1 cellular context compared by ENCODE assay signal in the genomic region with DNA sequence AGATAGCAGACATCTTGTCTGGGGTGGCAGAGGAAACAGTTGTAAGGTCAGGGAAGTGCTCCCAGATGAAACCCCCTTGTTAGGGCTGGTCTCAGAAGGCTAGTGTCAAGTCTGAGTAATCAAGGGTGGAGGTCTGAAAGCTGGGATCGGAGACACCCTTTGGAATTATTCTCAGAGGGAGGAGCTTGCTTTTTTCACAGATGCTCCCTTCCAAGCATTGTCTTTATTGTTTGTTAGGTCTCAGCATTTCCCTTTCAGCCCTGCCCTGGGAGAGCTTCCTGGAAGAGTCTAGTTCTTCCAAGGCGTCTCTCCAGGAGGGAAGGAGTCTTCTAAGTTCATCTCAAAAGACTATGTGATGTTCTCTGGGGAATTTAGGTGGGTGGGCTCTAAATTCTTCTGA.
TF ChIP-seq lines count a peak whose summit lies in the region.

No MANE protein-coding gene starts in this region.

TF ChIP-seq in IMR-90, 13 proteins besides CTCF, POLR2A, EP300 and RAD21:
- no peak for TF ChIP-seq SMC3 (IDR thresholded peaks at IDR 0.05; ENCODE audit: low read depth, low read length)
- no peak for TF ChIP-seq BHLHE40 (IDR thresholded peaks at IDR 0.05; ENCODE audit: low read depth, low read length)
- no peak for TF ChIP-seq MXI1 (IDR thresholded peaks at IDR 0.05; ENCODE audit: borderline replicate concordance, low read depth, low read length)
- no peak for TF ChIP-seq CHD1 (IDR thresholded peaks at IDR 0.05; ENCODE audit: low read depth, low read length)
- no peak for TF ChIP-seq MAZ (IDR thresholded peaks at IDR 0.05; ENCODE audit: borderline replicate concordance, low read depth, low read length)
- no peak for TF ChIP-seq FOS (IDR thresholded peaks at IDR 0.05; ENCODE audit: low read depth, low read length)
- TF ChIP-seq CEBPB (IDR thresholded peaks at IDR 0.05; ENCODE audit: low read depth, low read length) = no peak
- TF ChIP-seq RCOR1 (IDR thresholded peaks at IDR 0.05; ENCODE audit: insufficient replicate concordance, low read length) = no peak
- no peak for TF ChIP-seq MAFK (IDR thresholded peaks at IDR 0.05; ENCODE audit: low read depth, low read length)
- TF ChIP-seq, protein P1, sequence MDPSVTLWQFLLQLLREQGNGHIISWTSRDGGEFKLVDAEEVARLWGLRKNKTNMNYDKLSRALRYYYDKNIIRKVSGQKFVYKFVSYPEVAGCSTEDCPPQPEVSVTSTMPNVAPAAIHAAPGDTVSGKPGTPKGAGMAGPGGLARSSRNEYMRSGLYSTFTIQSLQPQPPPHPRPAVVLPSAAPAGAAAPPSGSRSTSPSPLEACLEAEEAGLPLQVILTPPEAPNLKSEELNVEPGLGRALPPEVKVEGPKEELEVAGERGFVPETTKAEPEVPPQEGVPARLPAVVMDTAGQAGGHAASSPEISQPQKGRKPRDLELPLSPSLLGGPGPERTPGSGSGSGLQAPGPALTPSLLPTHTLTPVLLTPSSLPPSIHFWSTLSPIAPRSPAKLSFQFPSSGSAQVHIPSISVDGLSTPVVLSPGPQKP (IDR thresholded peaks at IDR 0.05; ENCODE audit: borderline replicate concordance, low read depth, low read length) = no peak
- TF ChIP-seq NFE2L2 (IDR thresholded peaks at IDR 0.05; ENCODE audit: low read depth, low read length) = no peak
- TF ChIP-seq, protein P2, sequence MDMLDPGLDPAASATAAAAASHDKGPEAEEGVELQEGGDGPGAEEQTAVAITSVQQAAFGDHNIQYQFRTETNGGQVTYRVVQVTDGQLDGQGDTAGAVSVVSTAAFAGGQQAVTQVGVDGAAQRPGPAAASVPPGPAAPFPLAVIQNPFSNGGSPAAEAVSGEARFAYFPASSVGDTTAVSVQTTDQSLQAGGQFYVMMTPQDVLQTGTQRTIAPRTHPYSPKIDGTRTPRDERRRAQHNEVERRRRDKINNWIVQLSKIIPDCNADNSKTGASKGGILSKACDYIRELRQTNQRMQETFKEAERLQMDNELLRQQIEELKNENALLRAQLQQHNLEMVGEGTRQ (IDR thresholded peaks at IDR 0.05; ENCODE audit: low read depth, low read length) = no peak
- no peak for TF ChIP-seq RFX5 (IDR thresholded peaks at IDR 0.05; ENCODE audit: low read depth, low read length)
TF ChIP-seq in IMR-90: peak in this region for 0.
